In the genomic region with DNA sequence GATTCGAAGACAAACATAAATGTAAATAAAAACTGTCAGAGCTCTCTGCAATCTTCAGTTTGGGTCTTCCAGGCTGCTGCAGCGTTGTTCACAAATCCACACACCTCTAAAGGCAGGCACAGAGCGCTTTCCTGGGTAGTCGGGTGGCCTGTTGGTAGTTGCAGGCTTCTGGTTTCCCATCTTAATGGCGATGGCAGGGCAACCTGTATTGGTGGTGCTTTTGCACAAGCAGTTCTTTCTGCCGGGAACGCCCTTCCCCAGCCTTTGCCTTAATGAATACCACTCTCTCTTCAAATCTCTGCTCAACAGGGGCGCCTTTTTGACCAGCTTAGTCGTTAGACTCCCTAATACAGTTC, we compare ENCODE assay signal across 8 cellular contexts. TPM values are rescaled to one million over a fixed set of nuclear protein-coding genes. Genes with fewer than 3 reads are reported as not detected.
A peak's percentile ranks its signal among the peaks of the same experiment; 100 is the strongest.
DNase-seq lines count a peak whose midpoint lies in the region; ATAC-seq and TF ChIP-seq lines count a peak whose summit lies in the region.

No MANE protein-coding gene starts in this region.

- H3K9me3 ChIP-seq in ES-I3 (ENCODE audit: control insufficient read depth, insufficient read depth, low read length) (no peaks in the 10 kb centered on the region), MM.1S (replicated peaks; ENCODE audit: insufficient read depth, low read length) (no peaks in the 10 kb centered on the region), adipocyte (ENCODE audit: control insufficient read depth, low read length) (no peaks in the 10 kb centered on the region), iPS-18c (ENCODE audit: control insufficient read depth, insufficient read depth, low read length) (no peaks in the 10 kb centered on the region), smooth muscle cell (replicated peaks; ENCODE audit: low read depth) (no peaks in the 10 kb centered on the region)

- H3F3A ChIP-seq in MM.1S (ENCODE audit: insufficient read depth, low read length) (no peaks in the 10 kb centered on the region), smooth muscle cell (ENCODE audit: low read depth) (no peaks in the 10 kb centered on the region)

- H2AFZ ChIP-seq in MM.1S (ENCODE audit: low read length) (peak overlapping the region; percentile 96), smooth muscle cell (ENCODE audit: low read depth) (peak overlapping the region; percentile 96)

- TF ChIP-seq CTCF in MM.1S (IDR thresholded peaks at IDR 0.05; ENCODE audit: low read length) (no peak), smooth muscle cell (IDR thresholded peaks at IDR 0.05; ENCODE audit: borderline replicate concordance, insufficient read depth, poor library complexity, severe bottlenecking) (no peak)

- H3K4me3 ChIP-seq in MM.1S (ENCODE audit: low read length) = peak overlapping the region; percentile 84
- H3K4me3 ChIP-seq in adipocyte (ENCODE audit: low read length) = peak overlapping the region; percentile 94
- H3K4me3 ChIP-seq in iPS-18c (ENCODE audit: insufficient read depth, low read depth, low read length) = peak overlapping the region; percentile 93
- peak overlapping the region; percentile 79 for H3K4me3 ChIP-seq in smooth muscle cell

- peak overlapping the region; percentile 85 for H3K9ac ChIP-seq in ES-I3 (ENCODE audit: low read depth, low read length)
- H3K9ac ChIP-seq in MM.1S (ENCODE audit: low read length) = peak overlapping the region; percentile 83; the same call in 1 of the 2 replicates
- peak overlapping the region; percentile 90 for H3K9ac ChIP-seq in adipocyte (ENCODE audit: low read length)
- H3K9ac ChIP-seq in smooth muscle cell (ENCODE audit: low read depth) = no peak overlapping the region

- ATAC-seq in GM18870 (IDR thresholded peaks at IDR 0.05; ENCODE audit: unreplicated experiment) (no peak), GM19397 (IDR thresholded peaks at IDR 0.05; ENCODE audit: unreplicated experiment) (no peak)

- DNase-seq in MM.1S (no peak), adipocyte (ENCODE audit: low read depth) (no peak), smooth muscle cell (lab: John Stamatoyannopoulos, UW; ENCODE audit: unreplicated experiment) (no peak), RKO (ENCODE audit: low spot score) (no peak)

- H3K79me2 ChIP-seq in MM.1S (ENCODE audit: low read length) = peaks cover 19% of the 10 kb centered on the region
- peaks cover 30% of the 10 kb centered on the region for H3K79me2 ChIP-seq in smooth muscle cell (ENCODE audit: low read depth)

- H3K36me3 ChIP-seq in ES-I3 (ENCODE audit: insufficient read depth, low read length) (0 out of 2 replicates have a peak, but pooled peaks cover 5% of the 10 kb centered on the region), MM.1S (replicated peaks; ENCODE audit: insufficient read depth, low read length) (no peaks in the 10 kb centered on the region), adipocyte (ENCODE audit: control insufficient read depth, insufficient read depth, low read length, severe bottlenecking) (peaks cover 4% of the 10 kb centered on the region), smooth muscle cell (ENCODE audit: low read depth) (peaks cover 3% of the 10 kb centered on the region)

- H3K9me2 ChIP-seq in MM.1S (replicated peaks; ENCODE audit: insufficient read depth, low read length) = no peaks in the 10 kb centered on the region

- peaks cover under 1% of the 10 kb centered on the region; the same call in 1 of the 2 replicates for H3K4me1 ChIP-seq in ES-I3 (ENCODE audit: insufficient read depth, low read length)
- peaks cover 3% of the 10 kb centered on the region; the same call in 1 of the 2 replicates for H3K4me1 ChIP-seq in MM.1S (ENCODE audit: low read length)
- H3K4me1 ChIP-seq in adipocyte (ENCODE audit: control insufficient read depth, insufficient read depth, low read length) = peaks cover 16% of the 10 kb centered on the region
- H3K4me1 ChIP-seq in smooth muscle cell (ENCODE audit: low read depth) = peaks cover 13% of the 10 kb centered on the region

- H3K27me3 ChIP-seq in MM.1S (replicated peaks; ENCODE audit: insufficient read depth, low read length) (no peaks in the 10 kb centered on the region), adipocyte (replicated peaks; ENCODE audit: control insufficient read depth, insufficient read depth, low read length) (no peaks in the 10 kb centered on the region), smooth muscle cell (ENCODE audit: low read depth) (no peaks in the 10 kb centered on the region)

- peak overlapping the region; percentile 93 for H3K4me2 ChIP-seq in MM.1S (ENCODE audit: low read depth, low read length)
- H3K4me2 ChIP-seq in smooth muscle cell = peak overlapping the region; percentile 98

- WGBS in smooth muscle cell (ENCODE audit: low lambda C conversion rate) = 32% methylated on average over 9 of the region's 9 CpGs

- H4K20me1 ChIP-seq in MM.1S (ENCODE audit: insufficient read depth, low read length) = no peaks in the 10 kb centered on the region
- H4K20me1 ChIP-seq in smooth muscle cell (ENCODE audit: low read depth) = no peaks in the 10 kb centered on the region

- peak overlapping the region; percentile 72; the same call in 1 of the 2 replicates for H3K27ac ChIP-seq in MM.1S (ENCODE audit: low read length)
- peak overlapping the region; percentile 79 for H3K27ac ChIP-seq in smooth muscle cell (ENCODE audit: low read depth)

RNA-seq across cellular contexts. Expression of a gene that starts 0.7 kb away (rescaled TPM):
- 46.0 and 46.5 TPM in 2 replicates for total RNA-seq in smooth muscle cell
- 36.1 and 51.0 TPM in 2 replicates for polyA plus RNA-seq in smooth muscle cell

RNA-seq across cellular contexts. Expression of a gene that starts 31.2 kb away (rescaled TPM):
- total RNA-seq in smooth muscle cell = 2.4 and 2.7 TPM in 2 replicates
- polyA plus RNA-seq in smooth muscle cell = 0.79 and 2.3 TPM in 2 replicates
